Comparison of ENCODE assay signal across 9 cellular contexts in genomic region chr7:73555411-73555982, GRCh38. TPM values are rescaled to one million over a fixed set of nuclear protein-coding genes. Genes with fewer than 3 reads are reported as not detected.
DNase-seq lines count a peak whose midpoint lies in the region; ATAC-seq lines count a peak whose summit lies in the region.
"Had no signal": no experiment of that assay in that cellular context is flagged by ENCODE, and none has a peak within 500 bp of the region (broad histone marks: within the 10 kb centered on the region; RNA-seq: fewer than 3 reads in every experiment).

No MANE protein-coding gene starts in this region.

- ATAC-seq in T-cell (replicated peaks in 1 of 4) (no peak), GM21825 (IDR thresholded peaks at IDR 0.05; ENCODE audit: unreplicated experiment) (no peak)
- ATAC-seq in stimulated activated naive CD8-positive, alpha-beta T cell treated with anti-CD3 and anti-CD28 coated beads, Interleukin-15, amount 100 ng/mL, for 72 hours: no peak

- H3K27ac ChIP-seq in substantia nigra (ENCODE audit: low read depth, low read length, poor library complexity, severe bottlenecking): no peak overlapping the region

- CTCF ChIA-PET in T-cell (lab: Charles Lee): interaction anchor here in 1 of 2 donors (0.6 to 1.5 kb wide), 2 partner anchors 11 to 33 kb away, joined by 3 to 4 read pairs; partner anchors contain the start of gene BAZ1B

- no peaks in the 10 kb centered on the region for H3K27me3 Mint-ChIP-seq in activated CD4-positive, alpha-beta T cell treated with anti-CD3 and anti-CD28 coated beads, Interleukin-2, amount 10 ng/mL, durations not matched to agents 24 days and 14 days
- H3K27me3 Mint-ChIP-seq in T-cell: no peaks in the 10 kb centered on the region
- H3K27me3 Mint-ChIP-seq in stimulated activated naive CD8-positive, alpha-beta T cell treated with anti-CD3 and anti-CD28 coated beads, Interleukin-15, amount 100 ng/mL, for 72 hours: no peaks in the 10 kb centered on the region

- H3K4me3 Mint-ChIP-seq in activated CD4-positive, alpha-beta T cell treated with anti-CD3 and anti-CD28 coated beads, Interleukin-2, amount 10 ng/mL, durations not matched to agents 24 days and 14 days: peak overlapping the region; percentile 89
- peak overlapping the region; percentile 90 to 95 (median 92) for H3K4me3 Mint-ChIP-seq in T-cell
- H3K4me3 Mint-ChIP-seq in stimulated activated naive CD8-positive, alpha-beta T cell treated with anti-CD3 and anti-CD28 coated beads, Interleukin-15, amount 100 ng/mL, for 72 hours: peak overlapping the region; percentile 95

- peak overlapping the region; percentile 67 for H3K27ac Mint-ChIP-seq in activated CD4-positive, alpha-beta T cell treated with anti-CD3 and anti-CD28 coated beads, Interleukin-2, amount 10 ng/mL, durations not matched to agents 24 days and 14 days
- H3K27ac Mint-ChIP-seq in T-cell: peak overlapping the region; percentile 63 to 91
- H3K27ac Mint-ChIP-seq in stimulated activated naive CD8-positive, alpha-beta T cell treated with anti-CD3 and anti-CD28 coated beads, Interleukin-15, amount 100 ng/mL, for 72 hours: peak overlapping the region; percentile 4 to 72

- POLR2A ChIA-PET in T-cell (lab: Charles Lee): interaction anchor here in 1 of 2 donors (0.6 kb wide), 1 partner anchor 9 kb away, joined by 3 read pairs; no protein-coding TSS in a partner anchor

- peaks cover 29% of the 10 kb centered on the region for H3K4me1 Mint-ChIP-seq in activated CD4-positive, alpha-beta T cell treated with anti-CD3 and anti-CD28 coated beads, Interleukin-2, amount 10 ng/mL, durations not matched to agents 24 days and 14 days
- H3K4me1 Mint-ChIP-seq in T-cell: peaks cover 32 to 41% (median 38%) of the 10 kb centered on the region in 3 donors
- H3K4me1 Mint-ChIP-seq in stimulated activated naive CD8-positive, alpha-beta T cell treated with anti-CD3 and anti-CD28 coated beads, Interleukin-15, amount 100 ng/mL, for 72 hours: peaks cover 43% of the 10 kb centered on the region

- intact Hi-C loops in activated CD4-positive, alpha-beta T cell treated with anti-CD3 and anti-CD28 coated beads, Interleukin-2, amount 10 ng/mL, durations not matched to agents 24 days and 14 days (cut with micrococcal nuclease): no loop called here

- H3K9me3 Mint-ChIP-seq in activated CD4-positive, alpha-beta T cell treated with anti-CD3 and anti-CD28 coated beads, Interleukin-2, amount 10 ng/mL, durations not matched to agents 24 days and 14 days: no peaks in the 10 kb centered on the region
- H3K9me3 Mint-ChIP-seq in T-cell: no peaks in the 10 kb centered on the region
- no peaks in the 10 kb centered on the region for H3K9me3 Mint-ChIP-seq in stimulated activated naive CD8-positive, alpha-beta T cell treated with anti-CD3 and anti-CD28 coated beads, Interleukin-15, amount 100 ng/mL, for 72 hours

- no peak for DNase-seq in activated CD4-positive, alpha-beta T cell treated with anti-CD3 and anti-CD28 coated beads, Interleukin-2, amount 10 ng/mL, durations not matched to agents 24 days and 14 days
- DNase-seq in activated CD4-positive, alpha-beta T cell treated with anti-CD3 and anti-CD28 coated beads, Interleukin-2, amount 50 U/mL, for 1 hour: no peak
- DNase-seq in T-cell (no peak), foreskin melanocyte (peak; percentile 31), substantia nigra (lab: John Stamatoyannopoulos, UW) (no peak), NOMO-1 treated with dmso at 0.1 percent for 144 hours (lab: John Stamatoyannopoulos, UW; ENCODE audit: unreplicated experiment) (no peak)
- no peak for DNase-seq in stimulated activated naive CD8-positive, alpha-beta T cell treated with anti-CD3 and anti-CD28 coated beads, Interleukin-15, amount 100 ng/mL, for 72 hours
- DNase-seq: NCI-H345 had no signal

- H3K36me3 Mint-ChIP-seq in activated CD4-positive, alpha-beta T cell treated with anti-CD3 and anti-CD28 coated beads, Interleukin-2, amount 10 ng/mL, durations not matched to agents 24 days and 14 days (ENCODE audit: low read depth): peaks cover 20% of the 10 kb centered on the region
- peaks cover 13% of the 10 kb centered on the region for H3K36me3 Mint-ChIP-seq in T-cell

RNA-seq across cellular contexts. Expression of gene BCL7B, which starts 2.0 kb away (rescaled TPM):
- total RNA-seq in activated CD4-positive, alpha-beta T cell treated with anti-CD3 and anti-CD28 coated beads, Interleukin-2, amount 10 ng/mL, durations not matched to agents 24 days and 14 days: 73.8 and 75.9 TPM in 2 replicates
- total RNA-seq in T-cell: 100 to 1,000 TPM in 2 of 5 donors, 10 to 100 TPM in 3; 56.3 to 106 (median 63.8) TPM

RNA-seq across cellular contexts. Expression of gene TBL2, which starts 22.9 kb away (rescaled TPM):
- total RNA-seq in activated CD4-positive, alpha-beta T cell treated with anti-CD3 and anti-CD28 coated beads, Interleukin-2, amount 10 ng/mL, durations not matched to agents 24 days and 14 days: 41.4 and 49.1 TPM in 2 replicates
- 10 to 100 TPM; 14.8 to 38.5 (median 31.6) TPM for total RNA-seq in T-cell

RNA-seq across cellular contexts. Expression of gene BAZ1B, which starts 33.4 kb away (rescaled TPM):
- total RNA-seq in activated CD4-positive, alpha-beta T cell treated with anti-CD3 and anti-CD28 coated beads, Interleukin-2, amount 10 ng/mL, durations not matched to agents 24 days and 14 days: 110 and 112 TPM in 2 replicates
- total RNA-seq in T-cell: 10 to 100 TPM; 57.1 to 64.5 (median 63.0) TPM
